Comparison of ENCODE assay signal across 8 cellular contexts in the genomic region with DNA sequence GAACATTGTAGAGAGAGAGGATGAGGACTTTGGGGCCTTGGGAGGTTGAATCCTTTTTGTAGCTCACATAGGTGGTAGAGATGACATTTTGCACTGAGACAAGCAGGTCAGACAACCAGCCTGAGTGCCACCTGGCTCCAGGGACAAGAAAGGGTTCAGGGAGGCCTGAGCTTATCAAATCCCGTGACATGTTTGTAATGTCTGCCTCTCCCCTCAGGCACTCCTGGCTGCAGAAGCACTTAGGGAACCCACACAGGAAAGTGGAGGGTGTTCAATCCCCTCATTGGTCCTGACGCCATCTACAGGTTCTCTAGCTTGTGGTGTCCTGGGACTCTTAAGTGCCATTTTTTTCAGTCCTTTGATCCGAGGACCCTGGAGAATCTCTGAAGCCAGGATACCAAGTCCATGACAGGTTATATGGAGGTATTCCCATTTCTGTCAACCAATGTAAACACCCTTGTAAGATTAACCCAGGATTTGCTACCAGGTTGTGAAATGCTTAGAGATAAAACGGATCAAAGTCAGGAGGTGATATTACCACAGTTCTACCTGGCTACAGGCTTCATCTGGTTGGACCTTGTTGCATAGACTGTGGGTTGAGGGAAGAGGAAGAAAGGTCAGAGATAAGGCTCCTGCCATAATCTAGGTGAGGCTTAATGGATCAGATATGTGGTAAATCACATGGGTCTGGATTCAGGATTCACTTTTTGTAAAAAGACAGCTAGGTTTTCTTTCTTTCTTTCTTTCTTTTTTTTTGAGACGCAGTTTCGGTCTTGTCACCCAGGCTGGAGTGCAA. TPM values are rescaled to one million over a fixed set of nuclear protein-coding genes. Genes with fewer than 3 reads are reported as not detected.
A peak's percentile ranks its signal among the peaks of the same experiment; 100 is the strongest.
DNase-seq lines count a peak whose midpoint lies in the region; ATAC-seq, FAIRE-seq and TF ChIP-seq lines count a peak whose summit lies in the region.
"Not testable (repeated sequence)": the region's sequence is repeated elsewhere in the genome, so short reads cannot be mapped to it uniquely, and the experiment has no call there.

No MANE protein-coding gene starts in this region.

- not testable (repeated sequence) for H2AFZ ChIP-seq in DND-41 (ENCODE audit: low read depth, low read length); H1 (ENCODE audit: low read length); neural cell (ENCODE audit: low read depth, low read length)

- H4K8ac ChIP-seq in H1 (ENCODE audit: extremely low read depth, insufficient read depth, low read length), result not testable (repeated sequence)

- H2BK20ac ChIP-seq in H1 (ENCODE audit: low read length), result not testable (repeated sequence)

- H3K56ac ChIP-seq in H1 (replicated peaks; ENCODE audit: insufficient read length, low read depth, low read length), result not testable (repeated sequence)

- H3K23ac ChIP-seq in H1 (ENCODE audit: insufficient read length), result not testable (repeated sequence)

- H3K36me3 Mint-ChIP-seq in T-helper 2 cell treated with Interferon-gamma antibody and Interleukin-4, amounts not matched to agents 5 μg/mL and 100 μg/mL, for 36 hours (ENCODE audit: low read depth), result peaks cover 57% of the 10 kb centered on the region
- peaks cover 18% of the 10 kb centered on the region for H3K36me3 Mint-ChIP-seq in activated naive CD4-positive, alpha-beta T cell treated with anti-CD3 and anti-CD28 coated beads, Interleukin-2, amount 50 U/mL, for 24 hours
- peaks cover 33% of the 10 kb centered on the region for H3K36me3 Mint-ChIP-seq in type B pancreatic cell

- H4K91ac ChIP-seq in H1 (replicated peaks; ENCODE audit: insufficient read length, low read length), result not testable (repeated sequence)

- CTCF ChIA-PET in H1 (lab: Charles Lee; ENCODE audit: partially characterized antibody), result interaction anchor here (1.1 to 3.8 kb wide), 2 partner anchors 8 to 77 kb away, joined by 3 to 15 read pairs; a partner anchor contains a TSS

- H2BK12ac ChIP-seq in H1 (ENCODE audit: low read depth, low read length), result not testable (repeated sequence)

- H3F3A ChIP-seq in neural cell (ENCODE audit: insufficient read depth, low read length, poor library complexity, severe bottlenecking), result not testable (repeated sequence)

- POLR2A ChIA-PET in H1 (lab: Charles Lee; ENCODE audit: partially characterized antibody), result interaction anchor here (2.5 to 5.6 kb wide), 4 partner anchors 9 to 83 kb away, joined by 9 to 52 read pairs (median 28); a partner anchor contains a TSS

- H3K4me3 ChIP-seq in DND-41 (ENCODE audit: low read depth in 1 of 2, low read length in 2 of 2) (peak overlapping the region in 1 of 2 experiments; percentile 95; a peak in 3 of 4 replicates), H1 (ENCODE audit: extremely low read depth in 1 of 4, insufficient read depth in 2 of 4, low read depth in 3 of 4, low read length in 4 of 4) (peak overlapping the region in 3 of 4 experiments; percentile 94 to 99 (median 97); a peak in 3 of 8 replicates), neural cell (ENCODE audit: low read length) (peak overlapping the region; percentile 86)

- not testable (repeated sequence) for FAIRE-seq in H1 (lab: Jason Lieb, UNC)

- H3K4ac ChIP-seq in H1 (replicated peaks; ENCODE audit: insufficient read length, low read depth, low read length), result not testable (repeated sequence)

- peak overlapping the region; percentile 92; the same call in 1 of the 2 replicates for H3K9ac ChIP-seq in DND-41 (ENCODE audit: low read depth, low read length)
- H3K9ac ChIP-seq in H1 (replicated peaks in 1 of 4; ENCODE audit: extremely low read depth in 1 of 4, low read depth in 3 of 4, low read length in 3 of 4); neural cell (ENCODE audit: low read length): not testable (repeated sequence)

- not testable (repeated sequence) for H3K27ac ChIP-seq in DND-41 (ENCODE audit: low read length); H1 (ENCODE audit: low read depth, low read length); neural cell (ENCODE audit: low read length)
- peak overlapping the region; percentile 76 for H3K27ac ChIP-seq in KOPT-K1 (ENCODE audit: low read depth, low read length, poor library complexity, severe bottlenecking)

- peaks cover 27% of the 10 kb centered on the region for H3K4me1 ChIP-seq in DND-41 (ENCODE audit: insufficient read depth, low read length)
- not testable (repeated sequence) for H3K4me1 ChIP-seq in H1 (replicated peaks in 1 of 4; ENCODE audit: control insufficient read depth in 3 of 4, insufficient read depth in 4 of 4, low read length in 3 of 4)

- H3K27ac Mint-ChIP-seq in T-helper 2 cell treated with Interferon-gamma antibody and Interleukin-4, amounts not matched to agents 5 μg/mL and 100 μg/mL, for 36 hours, result peak overlapping the region; percentile 98
- not testable (repeated sequence) for H3K27ac Mint-ChIP-seq in activated naive CD4-positive, alpha-beta T cell treated with anti-CD3 and anti-CD28 coated beads, Interleukin-2, amount 50 U/mL, for 24 hours
- peak overlapping the region; percentile 96 for H3K27ac Mint-ChIP-seq in type B pancreatic cell

- H3K14ac ChIP-seq in H1 (ENCODE audit: insufficient read length), result not testable (repeated sequence)

- WGBS in H1 (ENCODE audit: extremely low coverage in 1 of 2, insufficient coverage in 1 of 2, insufficient read length in 1 of 2, insufficient replicate concordance in 2 of 2, low coverage in 1 of 2, low lambda C conversion rate in 2 of 2, missing lambda C conversion rate in 1 of 2), 2 experiments, result 94% methylated on average over 5 of the region's 6 CpGs; no CpG with 5 or more reads in 1 of the 2 experiments

- not testable (repeated sequence) for H3K27me3 ChIP-seq in DND-41 (ENCODE audit: insufficient read depth, low read length, poor library complexity); H1 (replicated peaks in 1 of 4; ENCODE audit: control insufficient read depth in 3 of 4, extremely low read depth in 1 of 4, insufficient read depth in 3 of 4, low read length in 3 of 4); neural cell (ENCODE audit: insufficient read depth, low read depth, low read length)

- TF ChIP-seq EP300 in H1 (IDR thresholded peaks at IDR 0.05; ENCODE audit: borderline replicate concordance in 1 of 2, low read depth in 2 of 2, low read length in 2 of 2); neural cell (conservative IDR thresholded peaks at IDR 0.05; ENCODE audit: poor library complexity, severe bottlenecking): not testable (repeated sequence)

- H3K18ac ChIP-seq in H1 (ENCODE audit: extremely low read depth, low read length), result not testable (repeated sequence)

- not testable (repeated sequence) for H2BK15ac ChIP-seq in H1 (ENCODE audit: low read length)

- TF ChIP-seq RAD21 in H1 (IDR thresholded peaks at IDR 0.05 in 1 of 2, conservative IDR thresholded peaks at IDR 0.05 in 1 of 2; ENCODE audit: low read depth in 2 of 2, low read length in 2 of 2); neural cell (conservative IDR thresholded peaks at IDR 0.05): not testable (repeated sequence)

- H2BK120ac ChIP-seq in H1 (replicated peaks; ENCODE audit: low read depth, low read length), result not testable (repeated sequence)

- H3K23me2 ChIP-seq in H1 (ENCODE audit: low read depth, low read length), result not testable (repeated sequence)

- not testable (repeated sequence) for H3K27me3 Mint-ChIP-seq in T-helper 2 cell treated with Interferon-gamma antibody and Interleukin-4, amounts not matched to agents 5 μg/mL and 100 μg/mL, for 36 hours (ENCODE audit: low read depth); activated naive CD4-positive, alpha-beta T cell treated with anti-CD3 and anti-CD28 coated beads, Interleukin-2, amount 50 U/mL, for 24 hours; type B pancreatic cell

- H4K5ac ChIP-seq in H1 (ENCODE audit: insufficient read length, low read depth, low read length), result not testable (repeated sequence)

- H3K36me3 ChIP-seq in DND-41 (ENCODE audit: insufficient read depth, low read length), result peaks cover 42% of the 10 kb centered on the region
- peaks cover 49% of the 10 kb centered on the region for H3K36me3 ChIP-seq in KOPT-K1 (ENCODE audit: insufficient read depth, low read length)
- H3K36me3 ChIP-seq in H1 (ENCODE audit: control insufficient read depth in 2 of 4, insufficient read depth in 4 of 4, low read length in 3 of 4), result peaks cover 0 to 11% (median 0%) of the 10 kb centered on the region in 4 experiments; a peak in 3 of 8 replicates
- H3K36me3 ChIP-seq in neural cell (ENCODE audit: insufficient read depth, low read length), result not testable (repeated sequence)

- not testable (repeated sequence) for H3K79me1 ChIP-seq in H1 (ENCODE audit: low read depth, low read length)

- H3K9me3 ChIP-seq in DND-41 (ENCODE audit: insufficient read depth, low read length, severe bottlenecking); KOPT-K1 (ENCODE audit: insufficient read depth, low read length, poor library complexity, severe bottlenecking); H1 (ENCODE audit: insufficient read depth in 2 of 2, low read depth in 1 of 2, low read length in 1 of 2); neural cell (ENCODE audit: low read length): not testable (repeated sequence)

- not testable (repeated sequence) for H2BK5ac ChIP-seq in H1 (ENCODE audit: low read depth, low read length)

- H3K4me2 ChIP-seq in DND-41 (ENCODE audit: insufficient read depth, low read length), result peak overlapping the region; percentile 72
- peak overlapping the region; percentile 67 to 81; a peak in 3 of 4 replicates for H3K4me2 ChIP-seq in H1 (ENCODE audit: insufficient read depth in 1 of 2, low read depth in 2 of 2, low read length in 2 of 2)
- H3K4me2 ChIP-seq in neural cell (ENCODE audit: low read length), result not testable (repeated sequence)

- TF ChIP-seq POLR2A in H1 (IDR thresholded peaks at IDR 0.05; ENCODE audit: control extremely low read depth in 1 of 2, low read depth in 2 of 2, low read length in 2 of 2), result not testable (repeated sequence)

- not testable (repeated sequence) for H2AK5ac ChIP-seq in H1 (ENCODE audit: low read depth, low read length)

- H4K20me1 ChIP-seq in DND-41 (ENCODE audit: insufficient read depth, low read length), result peaks cover 21% of the 10 kb centered on the region; the same call in 1 of the 2 replicates
- not testable (repeated sequence) for H4K20me1 ChIP-seq in H1 (replicated peaks in 1 of 2; ENCODE audit: control insufficient read depth in 1 of 2, insufficient read depth in 2 of 2, low read length in 2 of 2); neural cell (ENCODE audit: insufficient read depth)

- not testable (repeated sequence) for H3K9me2 ChIP-seq in neural cell (ENCODE audit: insufficient read depth, low read length)

- peak overlapping the region; percentile 98 for H3K4me3 Mint-ChIP-seq in T-helper 2 cell treated with Interferon-gamma antibody and Interleukin-4, amounts not matched to agents 5 μg/mL and 100 μg/mL, for 36 hours
- peak overlapping the region; percentile 99 for H3K4me3 Mint-ChIP-seq in activated naive CD4-positive, alpha-beta T cell treated with anti-CD3 and anti-CD28 coated beads, Interleukin-2, amount 50 U/mL, for 24 hours
- peak overlapping the region; percentile 96 for H3K4me3 Mint-ChIP-seq in type B pancreatic cell

- peaks cover 79% of the 10 kb centered on the region for H3K79me2 ChIP-seq in DND-41 (ENCODE audit: insufficient read depth, low read length)
- H3K79me2 ChIP-seq in H1 (ENCODE audit: control insufficient read depth in 1 of 2, insufficient read depth in 2 of 2, low read length in 2 of 2), result peaks cover 18 to 67% of the 10 kb centered on the region in 2 experiments
- H3K79me2 ChIP-seq in neural cell (replicated peaks; ENCODE audit: insufficient read depth, low read length), result not testable (repeated sequence)

- peaks cover 26% of the 10 kb centered on the region for H3K4me1 Mint-ChIP-seq in T-helper 2 cell treated with Interferon-gamma antibody and Interleukin-4, amounts not matched to agents 5 μg/mL and 100 μg/mL, for 36 hours (ENCODE audit: low read depth)
- peaks cover 61% of the 10 kb centered on the region for H3K4me1 Mint-ChIP-seq in activated naive CD4-positive, alpha-beta T cell treated with anti-CD3 and anti-CD28 coated beads, Interleukin-2, amount 50 U/mL, for 24 hours
- peaks cover 49% of the 10 kb centered on the region for H3K4me1 Mint-ChIP-seq in type B pancreatic cell (ENCODE audit: unreplicated experiment)

- not testable (repeated sequence) for TF ChIP-seq CTCF in DND-41 (IDR thresholded peaks at IDR 0.05; ENCODE audit: borderline replicate concordance, extremely low read depth, low read length, poor library complexity, severe bottlenecking); H1 (IDR thresholded peaks at IDR 0.05; ENCODE audit: control extremely low read depth in 1 of 3, insufficient read depth in 1 of 3, low read depth in 1 of 3, low read length in 3 of 3); neural cell (IDR thresholded peaks at IDR 0.05; ENCODE audit: poor library complexity, severe bottlenecking); type B pancreatic cell (conservative IDR thresholded peaks at IDR 0.05)

- H3K9me3 Mint-ChIP-seq in T-helper 2 cell treated with Interferon-gamma antibody and Interleukin-4, amounts not matched to agents 5 μg/mL and 100 μg/mL, for 36 hours; activated naive CD4-positive, alpha-beta T cell treated with anti-CD3 and anti-CD28 coated beads, Interleukin-2, amount 50 U/mL, for 24 hours; type B pancreatic cell: not testable (repeated sequence)

- not testable (repeated sequence) for ATAC-seq in DND-41 (ENCODE audit: insufficient read depth, low read depth)
- peak; percentile 69 for ATAC-seq in left lobe of liver

- DNase-seq in DND-41; T-helper 2 cell treated with Interferon-gamma antibody and Interleukin-4, amounts not matched to agents 5 μg/mL and 100 μg/mL, for 36 hours (ENCODE audit: low spot score); H1 (ENCODE audit: low read depth in 1 of 2, low spot score in 2 of 2); left lobe of liver (ENCODE audit: low spot score); type B pancreatic cell (ENCODE audit: extremely low spot score, unreplicated experiment): not testable (repeated sequence)

RNA-seq across cellular contexts. Expression of a gene that starts 6.6 kb away (rescaled TPM):
- 10.6 and 11.6 TPM in 2 replicates for total RNA-seq in H1 (2021; fragmentation: NEBNext Ultra II Directional; extraction: Animal tissue kit (Norgen Biotek cat#: 25700))
- polyA plus RNA-seq in H1 (2011; rRNA removed), result 5.9 and 8.8 TPM in 2 replicates
- 8.8 TPM for polyA plus RNA-seq in H1 (2011; cell fraction: cytosol; rRNA removed)
- 10.0 TPM for polyA plus RNA-seq in H1 (2011; cell fraction: nucleus; rRNA removed)
- polyA plus RNA-seq in H1 (2012, experiment 1 of 2), result 8.4 to 11.8 TPM (median 9.1 TPM) in 4 replicates
- polyA plus RNA-seq in H1 (2012, experiment 2 of 2), result 1.9 TPM
- 6.5 TPM for polyA plus RNA-seq in H1 (2013, experiment 1 of 2)
- 7.1 TPM for polyA plus RNA-seq in H1 (2013, experiment 2 of 2)
- 14.2 and 21.6 TPM in 2 replicates for polyA minus RNA-seq in H1 (2011; rRNA and poly(A)+ RNA removed)
- 6.5 TPM for polyA minus RNA-seq in H1 (2011; cell fraction: cytosol; rRNA and poly(A)+ RNA removed)
- 20.9 TPM for polyA minus RNA-seq in H1 (2011; cell fraction: nucleus; rRNA and poly(A)+ RNA removed)
- total RNA-seq in left lobe of liver, result 7.1 TPM
- 6.0 and 8.8 TPM in 2 replicates for polyA plus RNA-seq in neural cell
- polyA minus RNA-seq in neural cell, result 12.2 and 17.7 TPM in 2 replicates
- 19.0 and 30.4 TPM in 2 replicates for total RNA-seq in type B pancreatic cell (ENCODE audit: low replicate concordance)

RNA-seq across cellular contexts. Expression of a gene that starts 8.8 kb away (rescaled TPM):
- 53.7 and 60.1 TPM in 2 replicates for total RNA-seq in H1 (2021; fragmentation: NEBNext Ultra II Directional; extraction: Animal tissue kit (Norgen Biotek cat#: 25700))
- polyA plus RNA-seq in H1 (2011; rRNA removed) (11.3 and 13.8 TPM in 2 replicates), neural cell (5.7 and 6.7 TPM in 2 replicates)
- polyA plus RNA-seq in H1 (2011; cell fraction: cytosol; rRNA removed), result 23.1 TPM
- polyA plus RNA-seq in H1 (2011; cell fraction: nucleus; rRNA removed), result 18.4 TPM
- 22.1 to 36.7 TPM (median 26.4 TPM) in 4 replicates for polyA plus RNA-seq in H1 (2012, experiment 1 of 2)
- 5.6 TPM for polyA plus RNA-seq in H1 (2012, experiment 2 of 2)
- 23.9 TPM for polyA plus RNA-seq in H1 (2013, experiment 1 of 2)
- polyA plus RNA-seq in H1 (2013, experiment 2 of 2), result 22.1 TPM
- 71.9 and 78.7 TPM in 2 replicates for polyA minus RNA-seq in H1 (2011; rRNA and poly(A)+ RNA removed)
- polyA minus RNA-seq in H1 (2011; cell fraction: cytosol; rRNA and poly(A)+ RNA removed), result 42.6 TPM
- polyA minus RNA-seq in H1 (2011; cell fraction: nucleus; rRNA and poly(A)+ RNA removed), result 44.1 TPM
- total RNA-seq in left lobe of liver (10.2 TPM), type B pancreatic cell (ENCODE audit: low replicate concordance) (20.9 and 25.5 TPM in 2 replicates)
- polyA minus RNA-seq in neural cell, result 26.3 and 27.4 TPM in 2 replicates

RNA-seq across cellular contexts. Expression of a gene that starts 28.4 kb away (rescaled TPM):
- 41.5 and 42.1 TPM in 2 replicates for total RNA-seq in H1 (2021; fragmentation: NEBNext Ultra II Directional; extraction: Animal tissue kit (Norgen Biotek cat#: 25700))
- polyA plus RNA-seq in H1 (2011; rRNA removed) (17.4 and 18.1 TPM in 2 replicates), neural cell (16.8 and 23.3 TPM in 2 replicates)
- polyA plus RNA-seq in H1 (2011; cell fraction: cytosol; rRNA removed), result 16.2 TPM
- 20.1 TPM for polyA plus RNA-seq in H1 (2011; cell fraction: nucleus; rRNA removed)
- 16.8 to 19.8 TPM (median 18.6 TPM) in 4 replicates for polyA plus RNA-seq in H1 (2012, experiment 1 of 2)
- 4.3 TPM for polyA plus RNA-seq in H1 (2012, experiment 2 of 2)
- 19.7 TPM for polyA plus RNA-seq in H1 (2013, experiment 1 of 2)
- 17.0 TPM for polyA plus RNA-seq in H1 (2013, experiment 2 of 2)
- polyA minus RNA-seq in H1 (2011; rRNA and poly(A)+ RNA removed), result 24.8 and 34.3 TPM in 2 replicates
- polyA minus RNA-seq in H1 (2011; cell fraction: cytosol; rRNA and poly(A)+ RNA removed), result 20.0 TPM
- 24.2 TPM for polyA minus RNA-seq in H1 (2011; cell fraction: nucleus; rRNA and poly(A)+ RNA removed)
- total RNA-seq in left lobe of liver (19.1 TPM), type B pancreatic cell (ENCODE audit: low replicate concordance) (48.2 and 61.3 TPM in 2 replicates)
- polyA minus RNA-seq in neural cell, result 62.4 and 65.0 TPM in 2 replicates

RNA-seq across cellular contexts. Expression of a gene that starts 51.8 kb away (rescaled TPM):
- 14.5 and 15.5 TPM in 2 replicates for total RNA-seq in H1 (2021; fragmentation: NEBNext Ultra II Directional; extraction: Animal tissue kit (Norgen Biotek cat#: 25700))
- polyA plus RNA-seq in H1 (2011; rRNA removed), result 5.7 and 8.1 TPM in 2 replicates
- polyA plus RNA-seq in H1 (2011; cell fraction: cytosol; rRNA removed), result 7.7 TPM
- polyA plus RNA-seq in H1 (2011; cell fraction: nucleus; rRNA removed), result 5.6 TPM
- polyA plus RNA-seq in H1 (2012, experiment 1 of 2), result 7.2 to 10.2 TPM (median 9.1 TPM) in 4 replicates
- 1.5 TPM for polyA plus RNA-seq in H1 (2012, experiment 2 of 2)
- 7.5 TPM for polyA plus RNA-seq in H1 (2013, experiment 1 of 2)
- polyA plus RNA-seq in H1 (2013, experiment 2 of 2), result 7.1 TPM
- polyA minus RNA-seq in H1 (2011; rRNA and poly(A)+ RNA removed), result 13.2 and 15.4 TPM in 2 replicates
- 27.8 TPM for polyA minus RNA-seq in H1 (2011; cell fraction: cytosol; rRNA and poly(A)+ RNA removed)
- polyA minus RNA-seq in H1 (2011; cell fraction: nucleus; rRNA and poly(A)+ RNA removed), result 26.7 TPM
- 4.6 TPM for total RNA-seq in left lobe of liver
- polyA plus RNA-seq in neural cell, result 22.0 and 23.7 TPM in 2 replicates
- 61.4 and 66.3 TPM in 2 replicates for polyA minus RNA-seq in neural cell
- 19.6 and 25.3 TPM in 2 replicates for total RNA-seq in type B pancreatic cell (ENCODE audit: low replicate concordance)
